Comparison of ENCODE assay signal across 8 cellular contexts in genomic region chr5:179805070-179805528, GRCh38. TPM values are rescaled to one million over a fixed set of nuclear protein-coding genes. Genes with fewer than 3 reads are reported as not detected.
A peak's percentile ranks its signal among the peaks of the same experiment; 100 is the strongest.
DNase-seq lines count a peak whose midpoint lies in the region; ATAC-seq, FAIRE-seq and TF ChIP-seq lines count a peak whose summit lies in the region.

No MANE protein-coding gene starts in this region.

- H3K4me3 ChIP-seq in ascending aorta (peak overlapping the region; percentile 78 to 87), keratinocyte (ENCODE audit: control insufficient read depth in 2 of 3, extremely low read depth in 1 of 3, insufficient read depth in 2 of 3, low read depth in 1 of 3, low read length in 3 of 3) (peak overlapping the region; percentile 77 to 87 (median 78)), suprapubic skin (peak overlapping the region; percentile 96)

- H3K4me1 Mint-ChIP-seq in T-helper 2 cell treated with Interferon-gamma antibody and Interleukin-4, amounts not matched to agents 5 μg/mL and 100 μg/mL, for 36 hours (ENCODE audit: low read depth): peaks cover 23% of the 10 kb centered on the region

- WGBS in suprapubic skin: no CpG with 5 or more reads among the region's 9 CpGs

- H3K36me3 ChIP-seq in ascending aorta: peaks cover 11 to 13% of the 10 kb centered on the region in 2 donors
- H3K36me3 ChIP-seq in keratinocyte (ENCODE audit: control insufficient read depth in 2 of 2, extremely low read depth in 1 of 2, insufficient read depth in 2 of 2, low read length in 2 of 2): peaks cover 0 to 12% of the 10 kb centered on the region in 2 experiments
- peaks cover 12% of the 10 kb centered on the region for H3K36me3 ChIP-seq in suprapubic skin

- ATAC-seq in HG03175 (IDR thresholded peaks at IDR 0.05; ENCODE audit: unreplicated experiment) (no peak), GM19324 (IDR thresholded peaks at IDR 0.05; ENCODE audit: low FRiP score, unreplicated experiment) (no peak)

- H3K36me3 Mint-ChIP-seq in T-helper 2 cell treated with Interferon-gamma antibody and Interleukin-4, amounts not matched to agents 5 μg/mL and 100 μg/mL, for 36 hours (ENCODE audit: low read depth): peaks cover 6% of the 10 kb centered on the region

- TF ChIP-seq EP300 in suprapubic skin (IDR thresholded peaks at IDR 0.05): no peak

- H3K27ac ChIP-seq in ascending aorta (peak overlapping the region; percentile 91), keratinocyte (ENCODE audit: control insufficient read depth, insufficient read depth, low read length) (peak overlapping the region; percentile 25), suprapubic skin (peak overlapping the region; percentile 95)

- peak overlapping the region; percentile 88 for H3K4me2 ChIP-seq in keratinocyte (ENCODE audit: control insufficient read depth, extremely low read depth, insufficient read depth, low read depth, low read length)

- H3K9ac ChIP-seq in keratinocyte (ENCODE audit: control insufficient read depth, extremely low read depth, insufficient read depth, low read length): peak overlapping the region; percentile 80

- dilution Hi-C loops in keratinocyte (cut with MboI; ENCODE audit: extremely low pct_ligation_motif_present, low sequenced_read_pairs): no loop called here

- H3K79me2 ChIP-seq in keratinocyte (ENCODE audit: control insufficient read depth, insufficient read depth, low read length): peaks cover 33% of the 10 kb centered on the region

- H4K20me1 ChIP-seq in keratinocyte (ENCODE audit: control insufficient read depth, extremely low read depth, insufficient read depth, low read length): peaks cover 6% of the 10 kb centered on the region

- H3K27ac Mint-ChIP-seq in T-helper 2 cell treated with Interferon-gamma antibody and Interleukin-4, amounts not matched to agents 5 μg/mL and 100 μg/mL, for 36 hours: peak overlapping the region; percentile 90

- no peak for FAIRE-seq in keratinocyte (lab: Jason Lieb, UNC)

- peak overlapping the region; percentile 89 for H3K4me3 Mint-ChIP-seq in T-helper 2 cell treated with Interferon-gamma antibody and Interleukin-4, amounts not matched to agents 5 μg/mL and 100 μg/mL, for 36 hours

- TF ChIP-seq CTCF in ascending aorta (IDR thresholded peaks at IDR 0.05) (no peak), keratinocyte (optimal IDR thresholded peaks at IDR 0.05 in 1 of 3, IDR thresholded peaks at IDR 0.05 in 1 of 3, conservative IDR thresholded peaks at IDR 0.05 in 1 of 3; ENCODE audit: extremely low read depth in 1 of 3, insufficient read depth in 2 of 3, low read length in 3 of 3) (no peak), suprapubic skin (IDR thresholded peaks at IDR 0.05) (no peak)

- H3K9me3 Mint-ChIP-seq in T-helper 2 cell treated with Interferon-gamma antibody and Interleukin-4, amounts not matched to agents 5 μg/mL and 100 μg/mL, for 36 hours: no peaks in the 10 kb centered on the region

- H3K9me1 ChIP-seq in keratinocyte (ENCODE audit: control insufficient read depth, extremely low read depth, insufficient read depth, low read length): no peaks in the 10 kb centered on the region

- peaks cover 10 to 21% of the 10 kb centered on the region in 2 donors for H3K4me1 ChIP-seq in ascending aorta
- H3K4me1 ChIP-seq in keratinocyte (ENCODE audit: control insufficient read depth, extremely low read depth, insufficient read depth, low read length): peaks cover 20% of the 10 kb centered on the region
- H3K4me1 ChIP-seq in suprapubic skin: peaks cover 54% of the 10 kb centered on the region

- H2AFZ ChIP-seq in keratinocyte (ENCODE audit: control insufficient read depth, low read length): peak overlapping the region; percentile 9

- TF ChIP-seq POLR2A in suprapubic skin (IDR thresholded peaks at IDR 0.05): no peak

- no peaks in the 10 kb centered on the region for H3K27me3 ChIP-seq in ascending aorta
- no peaks in the 10 kb centered on the region for H3K27me3 ChIP-seq in keratinocyte (ENCODE audit: control insufficient read depth, extremely low read depth, insufficient read depth, low read length)
- no peaks in the 10 kb centered on the region for H3K27me3 ChIP-seq in suprapubic skin

- DNase-seq in T-helper 2 cell treated with Interferon-gamma antibody and Interleukin-4, amounts not matched to agents 5 μg/mL and 100 μg/mL, for 36 hours (ENCODE audit: low spot score): no peak
- no peak for DNase-seq in T-helper 2 cell
- no peak for DNase-seq in ascending aorta (ENCODE audit: low spot score in 2 of 2)
- DNase-seq in keratinocyte (ENCODE audit: low read depth, low spot score): no peak
- peak in 1 of 2 donors; percentile 71 for DNase-seq in suprapubic skin (ENCODE audit: low spot score in 2 of 2)
- no peak for DNase-seq in KBM-7

- H3K9me3 ChIP-seq in ascending aorta (no peaks in the 10 kb centered on the region), keratinocyte (ENCODE audit: control insufficient read depth, low read depth, low read length) (no peaks in the 10 kb centered on the region), suprapubic skin (no peaks in the 10 kb centered on the region)

- intact Hi-C loops in ascending aorta (cut with DNase I): no loop called here

- in situ Hi-C loops in KBM-7 (cut with MboI; ENCODE audit: low pct_unique_long_range_greater_than_20kb, low sequenced_read_pairs): no loop called here

- H3K27me3 Mint-ChIP-seq in T-helper 2 cell treated with Interferon-gamma antibody and Interleukin-4, amounts not matched to agents 5 μg/mL and 100 μg/mL, for 36 hours (ENCODE audit: low read depth): no peaks in the 10 kb centered on the region

RNA-seq across cellular contexts. Expression of gene MGAT4B, which starts 1.6 kb away (rescaled TPM):
- 207 TPM for total RNA-seq in ascending aorta
- 69.8 to 173 TPM (median 89.1 TPM) in 3 replicates for polyA plus RNA-seq in keratinocyte
- polyA plus RNA-seq in keratinocyte (2011; ENCODE audit: low read depth): 177 TPM
- polyA plus RNA-seq in keratinocyte (2011; cell fraction: cytosol; rRNA removed): 126 and 152 TPM in 2 replicates
- polyA plus RNA-seq in keratinocyte (2011; cell fraction: nucleus; rRNA removed): 227 and 261 TPM in 2 replicates
- 106 and 109 TPM in 2 replicates for polyA plus RNA-seq in keratinocyte (2012; ENCODE audit: low replicate concordance)
- 108 to 245 TPM (median 131 TPM) in 3 replicates for polyA minus RNA-seq in keratinocyte
- polyA minus RNA-seq in keratinocyte (2011; cell fraction: cytosol; rRNA and poly(A)+ RNA removed): 213 TPM
- polyA minus RNA-seq in keratinocyte (2011; cell fraction: nucleus; rRNA and poly(A)+ RNA removed): 109 and 127 TPM in 2 replicates
- 100 to 1,000 TPM in 2 of 4 donors, 10 to 100 TPM in 2; 74.5 to 142 (median 97.4) TPM for total RNA-seq in suprapubic skin

RNA-seq across cellular contexts. Expression of gene LTC4S, which starts 11.3 kb away (rescaled TPM):
- 91.7 TPM for total RNA-seq in ascending aorta
- polyA plus RNA-seq in keratinocyte: 0.30 TPM in 1 of 3 replicates, not detected in the others
- polyA plus RNA-seq in keratinocyte (2011; ENCODE audit: low read depth): not detected
- 0.27 TPM in 1 of 2 replicates, not detected in the other for polyA plus RNA-seq in keratinocyte (2011; cell fraction: cytosol; rRNA removed)
- not detected in 2 replicates for polyA plus RNA-seq in keratinocyte (2011; cell fraction: nucleus; rRNA removed)
- 0.32 and 0.61 TPM in 2 replicates for polyA plus RNA-seq in keratinocyte (2012; ENCODE audit: low replicate concordance)
- not detected in 3 replicates for polyA minus RNA-seq in keratinocyte
- not detected for polyA minus RNA-seq in keratinocyte (2011; cell fraction: cytosol; rRNA and poly(A)+ RNA removed)
- polyA minus RNA-seq in keratinocyte (2011; cell fraction: nucleus; rRNA and poly(A)+ RNA removed): not detected in 2 replicates
- 1 to 10 TPM; 3.5 to 7.9 (median 4.5) TPM for total RNA-seq in suprapubic skin

RNA-seq across cellular contexts. Expression of gene SQSTM1, which starts 15.6 kb away (rescaled TPM):
- total RNA-seq in ascending aorta (476 TPM), suprapubic skin (100 to 1,000 TPM; 183 to 282 (median 265) TPM)
- 75.7 to 170 TPM (median 116 TPM) in 3 replicates for polyA plus RNA-seq in keratinocyte
- polyA plus RNA-seq in keratinocyte (2011; ENCODE audit: low read depth): 213 TPM
- polyA plus RNA-seq in keratinocyte (2011; cell fraction: cytosol; rRNA removed): 114 and 159 TPM in 2 replicates
- polyA plus RNA-seq in keratinocyte (2011; cell fraction: nucleus; rRNA removed): 252 and 279 TPM in 2 replicates
- polyA plus RNA-seq in keratinocyte (2012; ENCODE audit: low replicate concordance): 242 and 584 TPM in 2 replicates
- polyA minus RNA-seq in keratinocyte: 75.7 to 129 TPM (median 109 TPM) in 3 replicates
- 346 TPM for polyA minus RNA-seq in keratinocyte (2011; cell fraction: cytosol; rRNA and poly(A)+ RNA removed)
- polyA minus RNA-seq in keratinocyte (2011; cell fraction: nucleus; rRNA and poly(A)+ RNA removed): 576 and 665 TPM in 2 replicates

RNA-seq across cellular contexts. Expression of gene MRNIP, which starts 53.5 kb away (rescaled TPM):
- total RNA-seq in ascending aorta (17.3 TPM), suprapubic skin (100 to 1,000 TPM in 1 of 4 donors, 10 to 100 TPM in 3; 11.6 to 102 (median 22.6) TPM)
- 12.3 to 19.9 TPM (median 14.9 TPM) in 3 replicates for polyA plus RNA-seq in keratinocyte
- polyA plus RNA-seq in keratinocyte (2011; ENCODE audit: low read depth): 10.0 TPM
- 5.1 and 5.7 TPM in 2 replicates for polyA plus RNA-seq in keratinocyte (2011; cell fraction: cytosol; rRNA removed)
- polyA plus RNA-seq in keratinocyte (2011; cell fraction: nucleus; rRNA removed): 97.9 and 116 TPM in 2 replicates
- 10.0 and 27.9 TPM in 2 replicates for polyA plus RNA-seq in keratinocyte (2012; ENCODE audit: low replicate concordance)
- 7.6 to 12.9 TPM (median 12.3 TPM) in 3 replicates for polyA minus RNA-seq in keratinocyte
- polyA minus RNA-seq in keratinocyte (2011; cell fraction: cytosol; rRNA and poly(A)+ RNA removed): 3.3 TPM
- 9.5 and 21.6 TPM in 2 replicates for polyA minus RNA-seq in keratinocyte (2011; cell fraction: nucleus; rRNA and poly(A)+ RNA removed)

Comparison
In these comparisons a context has a peak if more than half of its experiments do, and no peak if none do; other contexts are left out.
1. H3K27ac ChIP-seq: peak in every context shown above with its lines; median percentile 95 in suprapubic skin; 91 in ascending aorta; 25 in keratinocyte.
2. RNA of gene LTC4S, which starts 11.3 kb away (total RNA-seq): 91.7 TPM in ascending aorta (single experiment); 3.5 to 7.9 TPM in suprapubic skin; every median in the first group is over 10 times any median in the second.
3. Peak in every context shown above with its lines, with median percentiles within 50 percentile points of each other: H3K4me3 ChIP-seq.